ENCODE assay signal across 21 cellular contexts in genomic region chr4:76751612-76752343, GRCh38.
DNase-seq lines count a peak whose midpoint lies in the region; ATAC-seq, FAIRE-seq and TF ChIP-seq lines count a peak whose summit lies in the region.
"Had no signal": no experiment of that assay in that cellular context is flagged by ENCODE, and none has a peak within 500 bp of the region (broad histone marks: within the 10 kb centered on the region; RNA-seq: fewer than 3 reads in every experiment).

No MANE protein-coding gene starts in this region.

- intact Hi-C loops in body of pancreas (cut with DNase I): no loop called here

- H3F3A ChIP-seq in Loucy (ENCODE audit: low read depth): peaks cover 5% of the 10 kb centered on the region; the same call in 1 of the 2 replicates

- WGBS in body of pancreas, 2 donors: 92 to 94% methylated on average over 3 of the region's 3 CpGs

- H3K27me3 ChIP-seq in Loucy (ENCODE audit: insufficient read depth, low read length, poor library complexity, severe bottlenecking) (no peaks in the 10 kb centered on the region), body of pancreas (no peaks in the 10 kb centered on the region)
- H3K27me3 ChIP-seq: BE2C had no signal

- ATAC-seq in body of pancreas: no peak
- ATAC-seq in esophagus mucosa: no peak
- ATAC-seq: GM12878 had no signal

- no peaks in the 10 kb centered on the region for H3K27me3 Mint-ChIP-seq in nephron progenitor cell (ENCODE audit: low read depth, poor library complexity)

- TF ChIP-seq CTCF in Loucy (conservative IDR thresholded peaks at IDR 0.05; ENCODE audit: low read length): no peak
- TF ChIP-seq CTCF in nephron progenitor cell (IDR thresholded peaks at IDR 0.05): no peak
- no peak for TF ChIP-seq CTCF in body of pancreas (IDR thresholded peaks at IDR 0.05)

- no peak for TF ChIP-seq POLR2A in body of pancreas (IDR thresholded peaks at IDR 0.05)

- H3K36me3 ChIP-seq in Loucy (ENCODE audit: insufficient read depth, low read length): no peaks in the 10 kb centered on the region
- peaks cover 0 to 11% of the 10 kb centered on the region in 2 donors for H3K36me3 ChIP-seq in body of pancreas (replicated peaks in 1 of 2; ENCODE audit: insufficient read depth in 1 of 2, low read depth in 2 of 2)

- H3K27ac Mint-ChIP-seq in nephron progenitor cell: peak overlapping the region; percentile 19
- H3K27ac Mint-ChIP-seq: CD4-positive, alpha-beta T cell had no signal

- H3K4me3 ChIP-seq in Loucy (ENCODE audit: low read length, poor library complexity, severe bottlenecking): peak overlapping the region; percentile 55
- H3K4me3 ChIP-seq in body of pancreas: no peak overlapping the region
- H3K4me3 ChIP-seq: GM12878 had no signal

- H3K9ac ChIP-seq in Loucy (ENCODE audit: low read depth, low read length, poor library complexity, severe bottlenecking): peak overlapping the region; percentile 74
- H3K9ac ChIP-seq: KMS-11 had no signal

- peak overlapping the region; percentile 73 for H3K4me2 ChIP-seq in Loucy (ENCODE audit: low read depth, low read length, poor library complexity, severe bottlenecking)
- H3K4me2 ChIP-seq: KMS-11 had no signal

- H2AFZ ChIP-seq in Loucy (ENCODE audit: low read length): no peak overlapping the region

- H4K20me1 ChIP-seq in Loucy (ENCODE audit: insufficient read depth, low read length, poor library complexity, severe bottlenecking): no peaks in the 10 kb centered on the region

- H3K4me3 Mint-ChIP-seq in nephron progenitor cell: no peak overlapping the region
- H3K4me3 Mint-ChIP-seq: CD4-positive, alpha-beta T cell had no signal

- peaks cover 94% of the 10 kb centered on the region for H3K36me3 Mint-ChIP-seq in nephron progenitor cell (ENCODE audit: low read depth)

- H3K9me3 ChIP-seq in Loucy (ENCODE audit: insufficient read depth, low read depth, low read length) (peaks cover 6% of the 10 kb centered on the region), body of pancreas (no peaks in the 10 kb centered on the region)
- H3K9me3 ChIP-seq: BE2C had no signal

- H3K4me1 ChIP-seq in Loucy (ENCODE audit: insufficient read depth, low read length, poor library complexity, severe bottlenecking): peaks cover 63% of the 10 kb centered on the region
- H3K4me1 ChIP-seq in body of pancreas: no peaks in the 10 kb centered on the region

- H3K27ac ChIP-seq in body of pancreas: no peak overlapping the region
- H3K27ac ChIP-seq: KMS-11 had no signal

- no peaks in the 10 kb centered on the region for H3K79me2 ChIP-seq in Loucy (ENCODE audit: insufficient read depth, low read length)

- H3K9me3 Mint-ChIP-seq in nephron progenitor cell: peaks cover 24% of the 10 kb centered on the region
- H3K9me3 Mint-ChIP-seq: CD4-positive, alpha-beta T cell had no signal

- peaks cover 62% of the 10 kb centered on the region for H3K4me1 Mint-ChIP-seq in nephron progenitor cell

- H3K9me2 ChIP-seq in Loucy (replicated peaks; ENCODE audit: low read depth, low read length): no peaks in the 10 kb centered on the region

- DNase-seq in nephron progenitor cell (no peak), urothelium cell line (ENCODE audit: low spot score) (no peak), body of pancreas (no peak), NCI-H526 (lab: John Stamatoyannopoulos, UW) (no peak)
- DNase-seq: BE2C; CD4-positive, alpha-beta T cell; COR-L47; DMS79; H7; MV-4-11; NCI-H1105 treated with DMSO at 0.1 percent for 48 hours; NCI-H2029 treated with DMSO at 0.1 percent for 48 hours; NCI-H226; NCI-H510A treated with DMSO at 0.1 percent for 48 hours; OCI-M1; Right ventricle myocardium superior had no signal

- FAIRE-seq in endometrium (lab: Jason Lieb, UNC): peak; percentile 37
- peak; percentile 20 for FAIRE-seq in urothelium cell line (lab: Jason Lieb, UNC)
- FAIRE-seq: GM12878 had no signal
